In the genomic region with DNA sequence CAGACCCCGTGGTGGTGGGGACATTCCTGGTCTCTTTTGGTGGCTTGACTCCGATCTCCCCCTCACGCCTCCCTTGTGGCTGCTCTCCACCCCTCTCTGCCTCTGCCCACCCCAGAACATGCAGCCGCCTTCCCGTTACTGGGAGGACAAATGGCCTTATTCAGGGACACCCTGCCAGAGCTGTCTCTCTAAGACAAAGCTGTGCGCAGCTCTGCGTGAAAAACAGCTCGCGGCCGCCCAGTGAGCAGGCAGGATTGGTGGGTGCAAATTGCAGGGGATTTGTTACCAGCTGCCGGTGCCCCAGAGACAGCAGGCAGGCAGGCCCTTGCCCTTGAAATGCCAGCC, we compare ENCODE assay signal across 15 cellular contexts.
DNase-seq lines count a peak whose midpoint lies in the region; ATAC-seq and TF ChIP-seq lines count a peak whose summit lies in the region.
"Had no signal": no experiment of that assay in that cellular context is flagged by ENCODE, and none has a peak within 500 bp of the region (broad histone marks: within the 10 kb centered on the region; RNA-seq: fewer than 3 reads in every experiment).

No MANE protein-coding gene starts in this region.

- no peak overlapping the region for H3K4me3 Mint-ChIP-seq in activated CD4-positive, alpha-beta memory T cell treated with anti-CD3 and anti-CD28 coated beads for 36 hours
- no peak overlapping the region for H3K4me3 Mint-ChIP-seq in stimulated activated naive B cell treated with anti-CD40 and anti-IgM and Interleukin-4, amounts not matched to agents 10 μg/mL and 1 μg/mL and 100 μg/mL, for 72 hours
- H3K4me3 Mint-ChIP-seq: activated T-helper 17 cell treated with anti-CD3 and anti-CD28 coated beads, Interleukin-2, amount 50 U/mL, for 72 hours; natural killer cell had no signal

- TF ChIP-seq CTCF in heart right ventricle (IDR thresholded peaks at IDR 0.05) (no peak), left lung (IDR thresholded peaks at IDR 0.05) (no peak)

- no peak overlapping the region for H3K27ac Mint-ChIP-seq in activated CD4-positive, alpha-beta memory T cell treated with anti-CD3 and anti-CD28 coated beads for 36 hours
- H3K27ac Mint-ChIP-seq in stimulated activated naive B cell treated with anti-CD40 and anti-IgM and Interleukin-4, amounts not matched to agents 10 μg/mL and 1 μg/mL and 100 μg/mL, for 72 hours = no peak overlapping the region
- H3K27ac Mint-ChIP-seq: activated T-helper 17 cell treated with anti-CD3 and anti-CD28 coated beads, Interleukin-2, amount 50 U/mL, for 72 hours; natural killer cell had no signal

- H3K9me3 ChIP-seq in heart right ventricle = no peaks in the 10 kb centered on the region
- H3K9me3 ChIP-seq in left lung = no peaks in the 10 kb centered on the region
- no peaks in the 10 kb centered on the region for H3K9me3 ChIP-seq in SJCRH30 (replicated peaks)
- H3K9me3 ChIP-seq: A549, SJSA1 had no signal

- H3K4me1 Mint-ChIP-seq in activated CD4-positive, alpha-beta memory T cell treated with anti-CD3 and anti-CD28 coated beads for 36 hours (ENCODE audit: low read depth) = no peaks in the 10 kb centered on the region
- H3K4me1 Mint-ChIP-seq in stimulated activated naive B cell treated with anti-CD40 and anti-IgM and Interleukin-4, amounts not matched to agents 10 μg/mL and 1 μg/mL and 100 μg/mL, for 72 hours = peaks cover 5 to 7% of the 10 kb centered on the region in 2 donors

- CTCF ChIA-PET in activated CD4-positive, alpha-beta memory T cell treated with anti-CD3 and anti-CD28 coated beads for 36 hours (lab: Charles Lee) = interaction anchor here (0.6 kb wide), 1 partner anchor 517 kb away, joined by 3 read pairs; no protein-coding TSS in a partner anchor

- H3K4me1 ChIP-seq in heart right ventricle = peaks cover 47 to 78% (median 67%) of the 10 kb centered on the region in 9 donors
- H3K4me1 ChIP-seq in left lung = peaks cover 17 to 43% of the 10 kb centered on the region in 2 donors
- H3K4me1 ChIP-seq in SJCRH30 = no peaks in the 10 kb centered on the region
- H3K4me1 ChIP-seq: A549, SJSA1 had no signal

- POLR2A ChIA-PET in activated CD4-positive, alpha-beta memory T cell treated with anti-CD3 and anti-CD28 coated beads for 36 hours (lab: Charles Lee) = no interaction called here

- no peaks in the 10 kb centered on the region for H3K9me3 Mint-ChIP-seq in activated CD4-positive, alpha-beta memory T cell treated with anti-CD3 and anti-CD28 coated beads for 36 hours
- no peaks in the 10 kb centered on the region for H3K9me3 Mint-ChIP-seq in stimulated activated naive B cell treated with anti-CD40 and anti-IgM and Interleukin-4, amounts not matched to agents 10 μg/mL and 1 μg/mL and 100 μg/mL, for 72 hours
- H3K9me3 Mint-ChIP-seq: activated T-helper 17 cell treated with anti-CD3 and anti-CD28 coated beads, Interleukin-2, amount 50 U/mL, for 72 hours; natural killer cell had no signal

- intact Hi-C loops in heart right ventricle (cut with DNase I) (loop anchor here in 5 of 10 donors (2.0 to 5.0 kb wide), 5 partner anchors 20 to 54 kb away; no protein-coding TSS in a partner anchor), cardiac septum (cut with DNase I) (loop anchor here (1.0 to 5.0 kb wide), 3 partner anchors 20 to 124 kb away; partner anchors contain the start of gene PPIF), left lung (cut with DNase I) (no loop called here), posterior cingulate gyrus (cut with DNase I) (no loop called here)
- intact Hi-C loops in activated CD4-positive, alpha-beta memory T cell treated with anti-CD3 and anti-CD28 coated beads for 36 hours (cut with micrococcal nuclease) = no loop called here

- no peaks in the 10 kb centered on the region for H3K27me3 Mint-ChIP-seq in activated CD4-positive, alpha-beta memory T cell treated with anti-CD3 and anti-CD28 coated beads for 36 hours
- peaks cover 0 to 4% of the 10 kb centered on the region in 2 donors for H3K27me3 Mint-ChIP-seq in stimulated activated naive B cell treated with anti-CD40 and anti-IgM and Interleukin-4, amounts not matched to agents 10 μg/mL and 1 μg/mL and 100 μg/mL, for 72 hours
- H3K27me3 Mint-ChIP-seq: activated T-helper 17 cell treated with anti-CD3 and anti-CD28 coated beads, Interleukin-2, amount 50 U/mL, for 72 hours had no signal

- no peaks in the 10 kb centered on the region for H3K36me3 Mint-ChIP-seq in activated CD4-positive, alpha-beta memory T cell treated with anti-CD3 and anti-CD28 coated beads for 36 hours
- H3K36me3 Mint-ChIP-seq in stimulated activated naive B cell treated with anti-CD40 and anti-IgM and Interleukin-4, amounts not matched to agents 10 μg/mL and 1 μg/mL and 100 μg/mL, for 72 hours = peaks cover 1 to 3% of the 10 kb centered on the region in 2 donors
- H3K36me3 Mint-ChIP-seq: natural killer cell had no signal

- H3K4me3 ChIP-seq in heart right ventricle = no peak overlapping the region
- H3K4me3 ChIP-seq in left lung = no peak overlapping the region
- H3K4me3 ChIP-seq in SJCRH30 = no peak overlapping the region
- H3K4me3 ChIP-seq: A549, SJSA1 had no signal

- 36 to 43% methylated on average over 11 of the region's 11 CpGs for WGBS in heart right ventricle, 2 donors

- no peak for DNase-seq in heart right ventricle
- DNase-seq in cardiac septum (ENCODE audit: low spot score) = no peak
- DNase-seq in left lung = no peak
- DNase-seq in posterior cingulate gyrus = peak in 9 of 10 donors; percentile 37 to 94 (median 63)
- no peak for DNase-seq in activated CD4-positive, alpha-beta memory T cell treated with anti-CD3 and anti-CD28 coated beads for 36 hours
- no peak for DNase-seq in SJCRH30
- no peak for DNase-seq in stimulated activated naive B cell treated with anti-CD40 and anti-IgM and Interleukin-4, amounts not matched to agents 10 μg/mL and 1 μg/mL and 100 μg/mL, for 72 hours
- DNase-seq in GM19238 (ENCODE audit: insufficient read length, low spot score) = no peak
- DNase-seq: DND-41, natural killer cell, NCI-H526 treated with DMSO at 0.1 percent for 48 hours had no signal

- H3K27ac ChIP-seq in heart right ventricle (peak overlapping the region; percentile 51 to 94 (median 88)), left lung (peak overlapping the region; percentile 42 to 68), SJCRH30 (no peak overlapping the region)
- H3K27ac ChIP-seq: HL-60, SJSA1 had no signal

- H3K27me3 ChIP-seq in heart right ventricle = no peaks in the 10 kb centered on the region
- no peaks in the 10 kb centered on the region for H3K27me3 ChIP-seq in left lung
- no peaks in the 10 kb centered on the region for H3K27me3 ChIP-seq in SJCRH30
- H3K27me3 ChIP-seq: SJSA1 had no signal

- H3K36me3 ChIP-seq in heart right ventricle (peaks cover 0 to 60% (median 3%) of the 10 kb centered on the region in 9 donors), left lung (peaks cover 0 to 34% of the 10 kb centered on the region in 2 donors), SJCRH30 (peaks cover 13% of the 10 kb centered on the region)

- ATAC-seq in heart right ventricle = peak in 3 of 8 donors; percentile 1 to 16 (median 2)
- ATAC-seq in left lung = no peak
- ATAC-seq in stimulated activated naive B cell treated with anti-CD40 and anti-IgM and Interleukin-4, amounts not matched to agents 10 μg/mL and 1 μg/mL and 100 μg/mL, for 72 hours (replicated peaks) = no peak
- ATAC-seq: A549; activated T-helper 17 cell treated with anti-CD3 and anti-CD28 coated beads, Interleukin-2, amount 50 U/mL, for 72 hours; natural killer cell had no signal

Comparison
In these comparisons a context has a peak if more than half of its experiments do, and no peak if none do; other contexts are left out.
1. DNase-seq: peak in posterior cingulate gyrus (9 of 10); none in heart right ventricle (0 of 2), cardiac septum (single experiment), left lung (0 of 2), activated CD4-positive, alpha-beta memory T cell treated with anti-CD3 and anti-CD28 coated beads for 36 hours (single experiment), SJCRH30 (0 of 2), stimulated activated naive B cell treated with anti-CD40 and anti-IgM and Interleukin-4, amounts not matched to agents 10 μg/mL and 1 μg/mL and 100 μg/mL, for 72 hours (single experiment) and GM19238 (single experiment).